ENCODE assay signal across 1 cellular context in the genomic region with DNA sequence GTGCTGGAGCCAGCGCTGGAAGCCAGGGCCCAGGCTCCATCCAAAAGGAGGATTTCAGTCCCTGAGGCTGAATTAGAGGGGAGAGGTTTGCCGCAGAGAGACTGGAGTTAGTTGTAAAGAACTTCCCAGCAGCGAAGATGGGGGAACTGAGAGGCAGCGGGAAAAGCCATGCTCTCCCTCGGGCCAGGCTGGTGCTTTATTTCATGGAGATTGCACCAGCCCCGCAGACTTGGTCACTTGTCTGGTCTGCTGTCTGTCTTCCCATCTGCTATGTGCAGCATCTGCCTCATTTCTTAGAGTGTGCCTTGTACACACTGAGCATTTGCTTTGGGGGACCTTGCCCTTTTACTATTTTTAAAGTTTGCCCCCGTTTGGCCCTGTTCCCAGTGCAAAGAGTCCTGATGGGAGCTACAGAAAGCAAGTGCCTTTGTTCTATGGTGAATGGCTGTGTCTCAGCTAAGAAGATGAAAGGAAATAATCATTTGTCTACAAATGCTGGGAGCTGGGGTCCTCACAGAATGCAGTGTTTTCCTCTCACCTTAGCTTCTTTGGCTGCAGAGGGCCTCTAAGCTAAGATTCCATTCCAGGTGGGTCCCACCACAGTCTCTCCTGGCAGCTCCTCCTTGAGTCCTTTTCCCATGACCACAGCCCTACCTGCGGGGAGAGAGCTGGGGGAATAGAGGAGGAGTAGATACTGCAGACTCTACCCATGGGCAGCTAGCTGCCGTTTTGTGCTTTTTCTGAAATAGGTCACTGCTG.
A peak's percentile ranks its signal among the peaks of the same experiment; 100 is the strongest.
TF ChIP-seq lines count a peak whose summit lies in the region.

No MANE protein-coding gene starts in this region.

TF ChIP-seq in K562, 482 proteins besides CTCF, POLR2A, EP300 and RAD21 (continued from another document):
- TF ChIP-seq, protein P1, sequence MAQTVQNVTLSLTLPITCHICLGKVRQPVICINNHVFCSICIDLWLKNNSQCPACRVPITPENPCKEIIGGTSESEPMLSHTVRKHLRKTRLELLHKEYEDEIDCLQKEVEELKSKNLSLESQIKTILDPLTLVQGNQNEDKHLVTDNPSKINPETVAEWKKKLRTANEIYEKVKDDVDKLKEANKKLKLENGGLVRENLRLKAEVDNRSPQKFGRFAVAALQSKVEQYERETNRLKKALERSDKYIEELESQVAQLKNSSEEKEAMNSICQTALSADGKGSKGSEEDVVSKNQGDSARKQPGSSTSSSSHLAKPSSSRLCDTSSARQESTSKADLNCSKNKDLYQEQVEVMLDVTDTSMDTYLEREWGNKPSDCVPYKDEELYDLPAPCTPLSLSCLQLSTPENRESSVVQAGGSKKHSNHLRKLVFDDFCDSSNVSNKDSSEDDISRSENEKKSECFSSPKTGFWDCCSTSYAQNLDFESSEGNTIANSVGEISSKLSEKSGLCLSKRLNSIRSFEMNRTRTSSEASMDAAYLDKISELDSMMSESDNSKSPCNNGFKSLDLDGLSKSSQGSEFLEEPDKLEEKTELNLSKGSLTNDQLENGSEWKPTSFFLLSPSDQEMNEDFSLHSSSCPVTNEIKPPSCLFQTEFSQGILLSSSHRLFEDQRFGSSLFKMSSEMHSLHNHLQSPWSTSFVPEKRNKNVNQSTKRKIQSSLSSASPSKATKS (CRISPR knock-in tag; IDR thresholded peaks at IDR 0.05), result no peak
- no peak for TF ChIP-seq E2F3 (CRISPR knock-in tag; IDR thresholded peaks at IDR 0.05)
- TF ChIP-seq KLF6 (CRISPR knock-in tag; IDR thresholded peaks at IDR 0.05; ENCODE audit: borderline replicate concordance), result no peak
- no peak for TF ChIP-seq STAT5A (IDR thresholded peaks at IDR 0.05; ENCODE audit: borderline replicate concordance, low read length)
- TF ChIP-seq ILF3 (IDR thresholded peaks at IDR 0.05; ENCODE audit: borderline replicate concordance), result no peak
- no peak for TF ChIP-seq POLR2AphosphoS5 (IDR thresholded peaks at IDR 0.05; ENCODE audit: control insufficient read depth, insufficient read depth, low read depth, low read length)
- TF ChIP-seq ZNF507 (tag; conservative IDR thresholded peaks at IDR 0.05), result no peak
- no peak for TF ChIP-seq DDX20 (tag; IDR thresholded peaks at IDR 0.05; ENCODE audit: low read depth)
- no peak for TF ChIP-seq ZBTB17 (CRISPR knock-in tag; IDR thresholded peaks at IDR 0.05)
- TF ChIP-seq, protein P2, sequence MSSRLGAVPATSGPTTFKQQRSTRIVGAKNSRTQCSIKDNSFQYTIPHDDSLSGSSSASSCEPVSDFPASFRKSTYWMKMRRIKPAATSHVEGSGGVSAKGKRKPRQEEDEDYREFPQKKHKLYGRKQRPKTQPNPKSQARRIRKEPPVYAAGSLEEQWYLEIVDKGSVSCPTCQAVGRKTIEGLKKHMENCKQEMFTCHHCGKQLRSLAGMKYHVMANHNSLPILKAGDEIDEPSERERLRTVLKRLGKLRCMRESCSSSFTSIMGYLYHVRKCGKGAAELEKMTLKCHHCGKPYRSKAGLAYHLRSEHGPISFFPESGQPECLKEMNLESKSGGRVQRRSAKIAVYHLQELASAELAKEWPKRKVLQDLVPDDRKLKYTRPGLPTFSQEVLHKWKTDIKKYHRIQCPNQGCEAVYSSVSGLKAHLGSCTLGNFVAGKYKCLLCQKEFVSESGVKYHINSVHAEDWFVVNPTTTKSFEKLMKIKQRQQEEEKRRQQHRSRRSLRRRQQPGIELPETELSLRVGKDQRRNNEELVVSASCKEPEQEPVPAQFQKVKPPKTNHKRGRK (tag; IDR thresholded peaks at IDR 0.05), result no peak
- TF ChIP-seq TEAD2 (tag; IDR thresholded peaks at IDR 0.05), result no peak
- TF ChIP-seq PHF8 (IDR thresholded peaks at IDR 0.05; ENCODE audit: borderline replicate concordance, low read length), result no peak
- peak; percentile 58 for TF ChIP-seq ZNF175 (CRISPR knock-in tag; IDR thresholded peaks at IDR 0.05; ENCODE audit: low read depth)
- no peak for TF ChIP-seq FOXK2 (conservative IDR thresholded peaks at IDR 0.05 in 1 of 2, IDR thresholded peaks at IDR 0.05 in 1 of 2; ENCODE audit: low read depth in 2 of 2)
- TF ChIP-seq, protein P3, sequence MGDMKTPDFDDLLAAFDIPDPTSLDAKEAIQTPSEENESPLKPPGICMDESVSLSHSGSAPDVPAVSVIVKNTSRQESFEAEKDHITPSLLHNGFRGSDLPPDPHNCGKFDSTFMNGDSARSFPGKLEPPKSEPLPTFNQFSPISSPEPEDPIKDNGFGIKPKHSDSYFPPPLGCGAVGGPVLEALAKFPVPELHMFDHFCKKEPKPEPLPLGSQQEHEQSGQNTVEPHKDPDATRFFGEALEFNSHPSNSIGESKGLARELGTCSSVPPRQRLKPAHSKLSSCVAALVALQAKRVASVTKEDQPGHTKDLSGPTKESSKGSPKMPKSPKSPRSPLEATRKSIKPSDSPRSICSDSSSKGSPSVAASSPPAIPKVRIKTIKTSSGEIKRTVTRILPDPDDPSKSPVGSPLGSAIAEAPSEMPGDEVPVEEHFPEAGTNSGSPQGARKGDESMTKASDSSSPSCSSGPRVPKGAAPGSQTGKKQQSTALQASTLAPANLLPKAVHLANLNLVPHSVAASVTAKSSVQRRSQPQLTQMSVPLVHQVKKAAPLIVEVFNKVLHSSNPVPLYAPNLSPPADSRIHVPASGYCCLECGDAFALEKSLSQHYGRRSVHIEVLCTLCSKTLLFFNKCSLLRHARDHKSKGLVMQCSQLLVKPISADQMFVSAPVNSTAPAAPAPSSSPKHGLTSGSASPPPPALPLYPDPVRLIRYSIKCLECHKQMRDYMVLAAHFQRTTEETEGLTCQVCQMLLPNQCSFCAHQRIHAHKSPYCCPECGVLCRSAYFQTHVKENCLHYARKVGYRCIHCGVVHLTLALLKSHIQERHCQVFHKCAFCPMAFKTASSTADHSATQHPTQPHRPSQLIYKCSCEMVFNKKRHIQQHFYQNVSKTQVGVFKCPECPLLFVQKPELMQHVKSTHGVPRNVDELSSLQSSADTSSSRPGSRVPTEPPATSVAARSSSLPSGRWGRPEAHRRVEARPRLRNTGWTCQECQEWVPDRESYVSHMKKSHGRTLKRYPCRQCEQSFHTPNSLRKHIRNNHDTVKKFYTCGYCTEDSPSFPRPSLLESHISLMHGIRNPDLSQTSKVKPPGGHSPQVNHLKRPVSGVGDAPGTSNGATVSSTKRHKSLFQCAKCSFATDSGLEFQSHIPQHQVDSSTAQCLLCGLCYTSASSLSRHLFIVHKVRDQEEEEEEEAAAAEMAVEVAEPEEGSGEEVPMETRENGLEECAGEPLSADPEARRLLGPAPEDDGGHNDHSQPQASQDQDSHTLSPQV (IDR thresholded peaks at IDR 0.05), result no peak
- TF ChIP-seq HDAC8 (tag; IDR thresholded peaks at IDR 0.05), result peak; percentile 47; the same call in 1 of the 2 replicates
- TF ChIP-seq, protein P4, sequence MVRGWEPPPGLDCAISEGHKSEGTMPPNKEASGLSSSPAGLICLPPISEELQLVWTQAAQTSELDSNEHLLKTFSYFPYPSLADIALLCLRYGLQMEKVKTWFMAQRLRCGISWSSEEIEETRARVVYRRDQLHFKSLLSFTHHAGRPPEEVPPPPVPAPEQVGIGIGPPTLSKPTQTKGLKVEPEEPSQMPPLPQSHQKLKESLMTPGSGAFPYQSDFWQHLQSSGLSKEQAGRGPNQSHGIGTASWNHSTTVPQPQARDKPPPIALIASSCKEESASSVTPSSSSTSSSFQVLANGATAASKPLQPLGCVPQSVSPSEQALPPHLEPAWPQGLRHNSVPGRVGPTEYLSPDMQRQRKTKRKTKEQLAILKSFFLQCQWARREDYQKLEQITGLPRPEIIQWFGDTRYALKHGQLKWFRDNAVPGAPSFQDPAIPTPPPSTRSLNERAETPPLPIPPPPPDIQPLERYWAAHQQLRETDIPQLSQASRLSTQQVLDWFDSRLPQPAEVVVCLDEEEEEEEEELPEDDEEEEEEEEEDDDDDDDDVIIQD (CRISPR knock-in tag; IDR thresholded peaks at IDR 0.05), result no peak
- TF ChIP-seq CCAR2 (IDR thresholded peaks at IDR 0.05; ENCODE audit: low read depth, low read length), result no peak
- TF ChIP-seq, protein P5, sequence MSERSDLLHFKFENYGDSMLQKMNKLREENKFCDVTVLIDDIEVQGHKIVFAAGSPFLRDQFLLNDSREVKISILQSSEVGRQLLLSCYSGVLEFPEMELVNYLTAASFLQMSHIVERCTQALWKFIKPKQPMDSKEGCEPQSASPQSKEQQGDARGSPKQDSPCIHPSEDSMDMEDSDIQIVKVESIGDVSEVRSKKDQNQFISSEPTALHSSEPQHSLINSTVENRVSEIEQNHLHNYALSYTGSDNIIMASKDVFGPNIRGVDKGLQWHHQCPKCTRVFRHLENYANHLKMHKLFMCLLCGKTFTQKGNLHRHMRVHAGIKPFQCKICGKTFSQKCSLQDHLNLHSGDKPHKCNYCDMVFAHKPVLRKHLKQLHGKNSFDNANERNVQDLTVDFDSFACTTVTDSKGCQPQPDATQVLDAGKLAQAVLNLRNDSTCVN (CRISPR knock-in tag; IDR thresholded peaks at IDR 0.05), result no peak
- TF ChIP-seq, protein P6, sequence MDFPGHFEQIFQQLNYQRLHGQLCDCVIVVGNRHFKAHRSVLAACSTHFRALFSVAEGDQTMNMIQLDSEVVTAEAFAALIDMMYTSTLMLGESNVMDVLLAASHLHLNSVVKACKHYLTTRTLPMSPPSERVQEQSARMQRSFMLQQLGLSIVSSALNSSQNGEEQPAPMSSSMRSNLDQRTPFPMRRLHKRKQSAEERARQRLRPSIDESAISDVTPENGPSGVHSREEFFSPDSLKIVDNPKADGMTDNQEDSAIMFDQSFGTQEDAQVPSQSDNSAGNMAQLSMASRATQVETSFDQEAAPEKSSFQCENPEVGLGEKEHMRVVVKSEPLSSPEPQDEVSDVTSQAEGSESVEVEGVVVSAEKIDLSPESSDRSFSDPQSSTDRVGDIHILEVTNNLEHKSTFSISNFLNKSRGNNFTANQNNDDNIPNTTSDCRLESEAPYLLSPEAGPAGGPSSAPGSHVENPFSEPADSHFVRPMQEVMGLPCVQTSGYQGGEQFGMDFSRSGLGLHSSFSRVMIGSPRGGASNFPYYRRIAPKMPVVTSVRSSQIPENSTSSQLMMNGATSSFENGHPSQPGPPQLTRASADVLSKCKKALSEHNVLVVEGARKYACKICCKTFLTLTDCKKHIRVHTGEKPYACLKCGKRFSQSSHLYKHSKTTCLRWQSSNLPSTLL (IDR thresholded peaks at IDR 0.05), result no peak
- no peak for TF ChIP-seq ZNF347 (CRISPR knock-in tag; IDR thresholded peaks at IDR 0.05; ENCODE audit: low read depth)
- no peak for TF ChIP-seq ATF7 (IDR thresholded peaks at IDR 0.05)
TF ChIP-seq in K562: peak in this region for 9.
